ENCODE assay signal across 24 cellular contexts in genomic region chr6:53629862-53630532, GRCh38. TPM values are rescaled to one million over a fixed set of nuclear protein-coding genes. Genes with fewer than 3 reads are reported as not detected.
DNase-seq lines count a peak whose midpoint lies in the region; ATAC-seq and TF ChIP-seq lines count a peak whose summit lies in the region.
"Had no signal": no experiment of that assay in that cellular context is flagged by ENCODE, and none has a peak within 500 bp of the region (broad histone marks: within the 10 kb centered on the region; RNA-seq: fewer than 3 reads in every experiment).

No MANE protein-coding gene starts in this region.

- TF ChIP-seq POLR2A in breast epithelium (IDR thresholded peaks at IDR 0.05) (no peak), Peyer's patch (IDR thresholded peaks at IDR 0.05) (no peak), erythroblast (IDR thresholded peaks at IDR 0.05; ENCODE audit: low read length) (no peak)

- H3K4me1 ChIP-seq in mammary epithelial cell (ENCODE audit: insufficient read depth, low read length) = peaks cover 32% of the 10 kb centered on the region
- no peaks in the 10 kb centered on the region for H3K4me1 ChIP-seq in breast epithelium
- H3K4me1 ChIP-seq in Peyer's patch = peaks cover 0 to 4% (median 0%) of the 10 kb centered on the region in 4 donors

- DNase-seq in mammary epithelial cell (no peak), breast epithelium (ENCODE audit: low spot score in 2 of 2) (no peak), Peyer's patch (peak in 1 of 3 donors; percentile 70), erythroblast (lab: John Stamatoyannopoulos, UW) (peak; percentile 17 to 43), RKO (ENCODE audit: low spot score) (no peak)
- no peak for DNase-seq in stimulated activated CD4-positive, alpha-beta T cell treated with anti-CD3 and anti-CD28 coated beads, Interleukin-1b, Interleukin-23, amount 100 ng/mL, for 48 hours
- DNase-seq in central memory CD4-positive, alpha-beta T cell = no peak
- DNase-seq: DMS53; GDM1; GM23248; KBM-7; NCI-H1092 treated with DMSO at 0.1 percent for 48 hours; NCI-H146; NCI-H2029 treated with DMSO at 0.1 percent for 48 hours; NCI-H226; NCI-H510A treated with DMSO at 0.1 percent for 48 hours; NCI-H748 treated with DMSO at 0.1 percent for 48 hours; NK-92 treated with Interleukin-12 subunit alpha and Interleukin-12 subunit beta, amount 100 ng/mL, for 24 hours; SIG-M5; SK-N-SH had no signal

- H3K9ac ChIP-seq in mammary epithelial cell (ENCODE audit: insufficient read depth, low read length) = no peak overlapping the region
- H3K9ac ChIP-seq: GM23248, SK-N-SH had no signal

- TF ChIP-seq CTCF in mammary epithelial cell (conservative IDR thresholded peaks at IDR 0.05 in 1 of 2, IDR thresholded peaks at IDR 0.05 in 1 of 2; ENCODE audit: extremely low read depth in 1 of 2, insufficient read depth in 1 of 2, low read depth in 1 of 2, low read length in 2 of 2) (no peak), breast epithelium (IDR thresholded peaks at IDR 0.05) (no peak), Peyer's patch (IDR thresholded peaks at IDR 0.05) (no peak)

- H3K27ac ChIP-seq in mammary epithelial cell (ENCODE audit: insufficient read depth, low read depth, low read length) = peak overlapping the region; percentile 99
- H3K27ac ChIP-seq in breast epithelium = no peak overlapping the region
- H3K27ac ChIP-seq in Peyer's patch = peak overlapping the region in 3 of 4 donors; percentile 23 to 78 (median 47)
- H3K27ac ChIP-seq: 22Rv1, C4-2B, GM23248 had no signal

- dilution Hi-C loops in mammary epithelial cell (cut with HindIII; ENCODE audit: low sequenced_read_pairs) = no loop called here

- H3K36me3 ChIP-seq in mammary epithelial cell (ENCODE audit: insufficient read depth, low read length) (no peaks in the 10 kb centered on the region), breast epithelium (no peaks in the 10 kb centered on the region), Peyer's patch (no peaks in the 10 kb centered on the region)

- intact Hi-C loops in mammary epithelial cell (cut with micrococcal nuclease) (loop anchor here (1.0 to 2.0 kb wide), 2 partner anchors 21 to 37 kb away; no protein-coding TSS in a partner anchor), breast epithelium (cut with DNase I; ENCODE audit: low total_unique reads) (no loop called here)

- WGBS in mammary epithelial cell (ENCODE audit: low coverage, missing lambda C conversion rate) = 97% methylated on average over 3 of the region's 3 CpGs

- no peaks in the 10 kb centered on the region for H3K27me3 ChIP-seq in mammary epithelial cell (ENCODE audit: insufficient read depth, low read length)
- no peaks in the 10 kb centered on the region for H3K27me3 ChIP-seq in breast epithelium
- H3K27me3 ChIP-seq in Peyer's patch = no peaks in the 10 kb centered on the region

- BruUV-seq in mammary epithelial cell (replicated peaks; lab: Mats Ljungman, UMichigan) = no TSS peak

- no peak overlapping the region for H3K4me3 ChIP-seq in mammary epithelial cell (replicated peaks in 1 of 3; ENCODE audit: insufficient read depth in 1 of 3, low read depth in 2 of 3, low read length in 3 of 3)
- H3K4me3 ChIP-seq in breast epithelium = no peak overlapping the region
- no peak overlapping the region for H3K4me3 ChIP-seq in Peyer's patch
- H3K4me3 ChIP-seq: GM23248 had no signal

- no peak overlapping the region for H2AFZ ChIP-seq in mammary epithelial cell (ENCODE audit: low read depth, low read length)
- H2AFZ ChIP-seq: GM23248 had no signal

- CTCF ChIA-PET in mammary epithelial cell (lab: Charles Lee; ENCODE audit: low non-redundant PET) = no interaction called here

- no peaks in the 10 kb centered on the region for H3K79me2 ChIP-seq in mammary epithelial cell (ENCODE audit: insufficient read depth, low read length)

- H3K9me3 ChIP-seq in mammary epithelial cell (replicated peaks; ENCODE audit: insufficient read depth, low read length) (no peaks in the 10 kb centered on the region), breast epithelium (no peaks in the 10 kb centered on the region), Peyer's patch (no peaks in the 10 kb centered on the region)
- H3K9me3 ChIP-seq: SK-N-SH had no signal

- in situ Hi-C loops in mammary epithelial cell (cut with MboI; ENCODE audit: low sequenced_read_pairs in 2 of 2) = no loop called here

- no peak overlapping the region for H3K4me2 ChIP-seq in mammary epithelial cell (ENCODE audit: insufficient read depth, low read depth, low read length)
- H3K4me2 ChIP-seq: SK-N-SH had no signal

- no peak for ATAC-seq in HG02610 (IDR thresholded peaks at IDR 0.05; ENCODE audit: unreplicated experiment)

- no peaks in the 10 kb centered on the region for H4K20me1 ChIP-seq in mammary epithelial cell (ENCODE audit: insufficient read depth, low read length)

RNA-seq across cellular contexts. Expression of gene KLHL31, which starts 35.6 kb away (rescaled TPM):
- total RNA-seq in mammary epithelial cell (under 1 TPM; 0.28 to 0.33 TPM), breast epithelium (10 to 100 TPM in 1 of 3 donors, 1 to 10 TPM in 2; 1.6 to 32.2 (median 1.8) TPM), Peyer's patch (1 to 10 TPM in 1 of 4 donors, under 1 TPM in 3; 0.53 to 1.2 (median 0.68) TPM)
- polyA plus RNA-seq in mammary epithelial cell = 0.06 TPM
- not detected for polyA minus RNA-seq in mammary epithelial cell
- total RNA-seq: GM23248, OCI-LY7 had no signal
- polyA plus RNA-seq: SK-N-SH had no signal

Comparison
In these comparisons a context has a peak if more than half of its experiments do, and no peak if none do; other contexts are left out.
1. H3K27ac ChIP-seq: peak in mammary epithelial cell (single experiment) and Peyer's patch (3 of 4); none in breast epithelium (0 of 2).
2. DNase-seq: peak in erythroblast (2 of 2); none in mammary epithelial cell (single experiment), breast epithelium (0 of 2), RKO (single experiment), stimulated activated CD4-positive, alpha-beta T cell treated with anti-CD3 and anti-CD28 coated beads, Interleukin-1b, Interleukin-23, amount 100 ng/mL, for 48 hours (single experiment) and central memory CD4-positive, alpha-beta T cell (single experiment).